26 cellular contexts compared by ENCODE assay signal in genomic region chr3:23487015-23487414, GRCh38.
"Had no signal": no experiment of that assay in that cellular context is flagged by ENCODE, and none has a peak within 500 bp of the region (broad histone marks: within the 10 kb centered on the region; RNA-seq: fewer than 3 reads in every experiment).

No MANE protein-coding gene starts in this region.

- H3K9ac ChIP-seq: neural progenitor cell had no signal

- H3K4me2 ChIP-seq: hepatocyte, neural progenitor cell, smooth muscle cell had no signal

- ATAC-seq: mucosa of descending colon; naive thymus-derived CD4-positive, alpha-beta T cell; right lobe of liver; stimulated activated naive B cell treated with anti-CD40 and anti-IgM and Interleukin-4, amounts not matched to agents 10 μg/mL and 1 μg/mL and 100 μg/mL, for 72 hours had no signal

- H3K27me3 Mint-ChIP-seq: memory B cell; naive thymus-derived CD4-positive, alpha-beta T cell; progenitor cell of endocrine pancreas; stimulated activated naive B cell treated with anti-CD40 and anti-IgM and Interleukin-4, amounts not matched to agents 10 μg/mL and 1 μg/mL and 100 μg/mL, for 72 hours; stimulated activated naive CD8-positive, alpha-beta T cell treated with anti-CD3 and anti-CD28 coated beads, Interleukin-15, Interleukin-2, amounts not matched to agents 100 ng/mL and 50 ng/mL, for 24 hours had no signal

- H2AFZ ChIP-seq: hepatocyte, neural progenitor cell had no signal

- H3K4me1 ChIP-seq: right lobe of liver, vagina had no signal

- H3K27me3 ChIP-seq: heart right ventricle, hepatocyte, neural progenitor cell, ovary, right atrium auricular region, right lobe of liver, suprapubic skin, tibial artery, vagina had no signal

- H3K36me3 ChIP-seq: heart right ventricle, left ventricle myocardium inferior, neural progenitor cell, ovary, right atrium auricular region, right lobe of liver, suprapubic skin, thoracic aorta, vagina had no signal

- H3K27ac ChIP-seq: heart right ventricle, hepatocyte, left ventricle myocardium inferior, neural progenitor cell, ovary, right atrium auricular region, right lobe of liver, suprapubic skin, thoracic aorta, tibial artery, vagina had no signal

- H3K4me3 ChIP-seq: heart right ventricle, hepatocyte, left ventricle myocardium inferior, mucosa of descending colon, neural progenitor cell, ovary, right atrium auricular region, right lobe of liver, smooth muscle cell, suprapubic skin, thoracic aorta, tibial artery, vagina had no signal

- H3K9me3 ChIP-seq: right atrium auricular region, right lobe of liver, suprapubic skin, thoracic aorta, tibial artery, vagina had no signal

- H3K4me3 Mint-ChIP-seq: memory B cell; naive thymus-derived CD4-positive, alpha-beta T cell; nephron progenitor cell; neural progenitor cell; stimulated activated naive B cell treated with anti-CD40 and anti-IgM and Interleukin-4, amounts not matched to agents 10 μg/mL and 1 μg/mL and 100 μg/mL, for 72 hours; stimulated activated naive CD8-positive, alpha-beta T cell treated with anti-CD3 and anti-CD28 coated beads, Interleukin-15, Interleukin-2, amounts not matched to agents 100 ng/mL and 50 ng/mL, for 24 hours; type B pancreatic cell had no signal

- DNase-seq: heart right ventricle; islet precursor cell; left ventricle myocardium inferior; midbrain; mucosa of descending colon; naive thymus-derived CD4-positive, alpha-beta T cell; nephron progenitor cell; stimulated activated CD4-positive, alpha-beta T cell treated with anti-CD3 and anti-CD28 coated beads, Interleukin-12 subunit alpha, Interleukin-12 subunit beta, amount 100 ng/mL, for 4 hours; stimulated activated CD4-positive, alpha-beta T cell treated with anti-CD3 and anti-CD28 coated beads, Interleukin-15, amount 100 ng/mL, for 24 hours; stimulated activated CD4-positive, alpha-beta T cell treated with anti-CD3 and anti-CD28 coated beads, Interleukin-2, amount 100 ng/mL, for 24 hours; stimulated activated CD4-positive, alpha-beta T cell treated with anti-CD3 and anti-CD28 coated beads, Interleukin-4, amount 100 ng/mL, for 1 hour; stimulated activated naive B cell treated with anti-CD40 and anti-IgM and Interleukin-4, amounts not matched to agents 10 μg/mL and 1 μg/mL and 100 μg/mL, for 72 hours; tibial artery had no signal

- H3K27ac Mint-ChIP-seq: memory B cell; naive thymus-derived CD4-positive, alpha-beta T cell; nephron progenitor cell; neural progenitor cell; progenitor cell of endocrine pancreas; stimulated activated naive B cell treated with anti-CD40 and anti-IgM and Interleukin-4, amounts not matched to agents 10 μg/mL and 1 μg/mL and 100 μg/mL, for 72 hours; stimulated activated naive CD8-positive, alpha-beta T cell treated with anti-CD3 and anti-CD28 coated beads, Interleukin-15, Interleukin-2, amounts not matched to agents 100 ng/mL and 50 ng/mL, for 24 hours; type B pancreatic cell had no signal
